Comparison of ENCODE assay signal across 27 cellular contexts in the genomic region with DNA sequence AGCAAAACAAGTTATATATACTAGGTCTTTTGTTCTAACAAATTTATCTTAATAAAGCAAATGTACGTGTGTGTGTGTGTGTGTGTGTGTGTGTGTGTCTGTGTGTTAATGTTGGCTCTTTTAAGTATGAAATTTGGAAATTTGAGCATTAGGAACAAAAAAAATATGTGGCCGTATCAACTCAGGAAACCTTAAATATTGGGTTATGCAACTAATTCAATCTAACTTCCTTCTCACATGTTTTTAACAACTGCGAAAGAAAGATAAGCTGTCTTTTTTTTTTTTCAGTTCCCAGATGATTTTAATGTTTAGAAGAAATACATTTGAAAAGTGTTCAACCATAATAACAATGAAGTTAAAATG.
"Had no signal": no experiment of that assay in that cellular context is flagged by ENCODE, and none has a peak within 500 bp of the region (broad histone marks: within the 10 kb centered on the region; RNA-seq: fewer than 3 reads in every experiment).

No MANE protein-coding gene starts in this region.

- H3K9me3 ChIP-seq: breast epithelium, gastroesophageal sphincter, ovary, thoracic aorta had no signal

- H3K27me3 Mint-ChIP-seq: activated CD8-positive, alpha-beta memory T cell treated with anti-CD3 and anti-CD28 coated beads, Interleukin-2, amount 10 ng/mL, durations not matched to agents 7 days and 5 days; naive B cell; progenitor cell of endocrine pancreas; stimulated activated naive CD8-positive, alpha-beta T cell treated with anti-CD3 and anti-CD28 coated beads, Interleukin-15, Interleukin-2, amounts not matched to agents 100 ng/mL and 50 ng/mL, for 24 hours had no signal

- DNase-seq: activated CD4-positive, alpha-beta T cell treated with anti-CD3 and anti-CD28 coated beads for 1 hour; activated CD4-positive, alpha-beta T cell treated with anti-CD3 and anti-CD28 coated beads, Interleukin-2, amount 50 U/mL, for 1 hour; activated CD8-positive, alpha-beta memory T cell treated with anti-CD3 and anti-CD28 coated beads, Interleukin-2, amount 10 ng/mL, durations not matched to agents 7 days and 5 days; activated CD8-positive, alpha-beta T cell treated with anti-CD3 and anti-CD28 coated beads, Interleukin-2, amount 10 ng/mL, durations not matched to agents 7 days and 5 days; activated naive CD4-positive, alpha-beta T cell; activated T-cell treated with anti-CD3 and anti-CD28 coated beads, Interleukin-2, amount 50 U/mL, for 48 hours; central memory CD4-positive, alpha-beta T cell; effector CD8-positive, alpha-beta T cell; hippocampal formation; left cardiac atrium; left ventricle myocardium superior; naive B cell; ovary; stimulated activated CD4-positive, alpha-beta T cell treated with anti-CD3 and anti-CD28 coated beads, Interleukin-12 subunit alpha, Interleukin-12 subunit beta, amount 100 ng/mL, for 4 hours; stimulated activated CD4-positive, alpha-beta T cell treated with anti-CD3 and anti-CD28 coated beads, Interleukin-4, amount 100 ng/mL, for 1 hour; trophoblast cell had no signal

- H3K4me3 Mint-ChIP-seq: activated CD8-positive, alpha-beta memory T cell treated with anti-CD3 and anti-CD28 coated beads, Interleukin-2, amount 10 ng/mL, durations not matched to agents 7 days and 5 days; activated CD8-positive, alpha-beta T cell treated with anti-CD3 and anti-CD28 coated beads, Interleukin-2, amount 10 ng/mL, durations not matched to agents 7 days and 5 days; mesothelial cell of epicardium; stimulated activated effector memory CD8-positive, alpha-beta T cell treated with anti-CD3 and anti-CD28 coated beads, Interleukin-12 subunit alpha, Interleukin-12 subunit beta, amount 100 ng/mL, for 72 hours; stimulated activated naive CD8-positive, alpha-beta T cell treated with anti-CD3 and anti-CD28 coated beads, Interleukin-15, Interleukin-2, amounts not matched to agents 100 ng/mL and 50 ng/mL, for 24 hours; WTC11 had no signal

- H3K27me3 ChIP-seq: breast epithelium, gastroesophageal sphincter, ovary had no signal

- H3K4me3 ChIP-seq: breast epithelium, gastroesophageal sphincter, ovary, skin epidermis, thoracic aorta had no signal

- H3K4me1 Mint-ChIP-seq: activated CD8-positive, alpha-beta memory T cell treated with anti-CD3 and anti-CD28 coated beads, Interleukin-2, amount 10 ng/mL, durations not matched to agents 7 days and 5 days; stimulated activated effector memory CD8-positive, alpha-beta T cell treated with anti-CD3 and anti-CD28 coated beads, Interleukin-12 subunit alpha, Interleukin-12 subunit beta, amount 100 ng/mL, for 72 hours had no signal

- H3K36me3 ChIP-seq: breast epithelium, gastroesophageal sphincter, ovary, thoracic aorta had no signal

- H3K36me3 Mint-ChIP-seq: activated CD8-positive, alpha-beta memory T cell treated with anti-CD3 and anti-CD28 coated beads, Interleukin-2, amount 10 ng/mL, durations not matched to agents 7 days and 5 days; activated naive CD4-positive, alpha-beta T cell treated with anti-CD3 and anti-CD28 coated beads, Interleukin-2, amount 50 U/mL, for 72 hours; mesothelial cell of epicardium; naive B cell; stimulated activated effector memory CD8-positive, alpha-beta T cell treated with anti-CD3 and anti-CD28 coated beads, Interleukin-12 subunit alpha, Interleukin-12 subunit beta, amount 100 ng/mL, for 72 hours; WTC11 had no signal

- H3K27ac ChIP-seq: breast epithelium, gastroesophageal sphincter, ovary, skin epidermis, thoracic aorta had no signal

- H3K4me1 ChIP-seq: breast epithelium had no signal

- ATAC-seq: activated CD8-positive, alpha-beta memory T cell treated with anti-CD3 and anti-CD28 coated beads, Interleukin-2, amount 10 ng/mL, durations not matched to agents 7 days and 5 days; activated CD8-positive, alpha-beta T cell treated with anti-CD3 and anti-CD28 coated beads, Interleukin-2, amount 10 ng/mL, durations not matched to agents 7 days and 5 days; activated naive CD4-positive, alpha-beta T cell treated with anti-CD3 and anti-CD28 coated beads, Interleukin-2, amount 50 U/mL, for 72 hours; gastroesophageal sphincter; left cardiac atrium; left ventricle myocardium superior; sciatic nerve; stimulated activated effector memory CD8-positive, alpha-beta T cell treated with anti-CD3 and anti-CD28 coated beads, Interleukin-12 subunit alpha, Interleukin-12 subunit beta, amount 100 ng/mL, for 72 hours; WTC11 had no signal

- H3K9me3 Mint-ChIP-seq: activated naive CD4-positive, alpha-beta T cell treated with anti-CD3 and anti-CD28 coated beads, Interleukin-2, amount 50 U/mL, for 72 hours; mesothelial cell of epicardium; stimulated activated effector memory CD8-positive, alpha-beta T cell treated with anti-CD3 and anti-CD28 coated beads, Interleukin-12 subunit alpha, Interleukin-12 subunit beta, amount 100 ng/mL, for 72 hours; stimulated activated naive CD8-positive, alpha-beta T cell treated with anti-CD3 and anti-CD28 coated beads, Interleukin-15, Interleukin-2, amounts not matched to agents 100 ng/mL and 50 ng/mL, for 24 hours; WTC11 had no signal

- H3K27ac Mint-ChIP-seq: activated CD8-positive, alpha-beta memory T cell treated with anti-CD3 and anti-CD28 coated beads, Interleukin-2, amount 10 ng/mL, durations not matched to agents 7 days and 5 days; activated CD8-positive, alpha-beta T cell treated with anti-CD3 and anti-CD28 coated beads, Interleukin-2, amount 10 ng/mL, durations not matched to agents 7 days and 5 days; activated naive CD4-positive, alpha-beta T cell treated with anti-CD3 and anti-CD28 coated beads, Interleukin-2, amount 50 U/mL, for 72 hours; mesothelial cell of epicardium; progenitor cell of endocrine pancreas; stimulated activated effector memory CD8-positive, alpha-beta T cell treated with anti-CD3 and anti-CD28 coated beads, Interleukin-12 subunit alpha, Interleukin-12 subunit beta, amount 100 ng/mL, for 72 hours; stimulated activated naive CD8-positive, alpha-beta T cell treated with anti-CD3 and anti-CD28 coated beads, Interleukin-15, Interleukin-2, amounts not matched to agents 100 ng/mL and 50 ng/mL, for 24 hours; WTC11 had no signal
